Comparison of ENCODE assay signal across 19 cellular contexts in the genomic region with DNA sequence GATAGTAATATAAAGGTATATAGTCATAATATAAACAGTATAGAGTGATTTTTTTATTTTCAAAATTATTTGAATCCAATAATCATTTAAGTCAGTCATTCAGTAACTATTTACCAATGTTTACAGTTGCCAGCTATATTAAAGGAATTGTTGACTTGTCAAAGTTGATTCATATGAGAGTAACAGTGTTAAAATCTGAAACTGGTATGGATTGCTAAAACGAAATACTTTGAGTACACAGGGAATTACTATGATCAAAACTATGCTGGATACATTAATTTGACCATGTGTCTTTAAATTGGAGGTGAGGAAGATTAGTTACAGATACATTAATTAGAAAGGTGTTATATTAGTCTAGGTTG.
A peak's percentile ranks its signal among the peaks of the same experiment; 100 is the strongest.
DNase-seq lines count a peak whose midpoint lies in the region; ATAC-seq, FAIRE-seq and TF ChIP-seq lines count a peak whose summit lies in the region.
"Had no signal": no experiment of that assay in that cellular context is flagged by ENCODE, and none has a peak within 500 bp of the region (broad histone marks: within the 10 kb centered on the region; RNA-seq: fewer than 3 reads in every experiment).

No MANE protein-coding gene starts in this region.

- BruUV-seq in IMR-90 (replicated peaks; lab: Mats Ljungman, UMichigan) = no TSS peak
- BruUV-seq in K562 (replicated peaks; lab: Mats Ljungman, UMichigan) = no TSS peak

- H2BK5ac ChIP-seq in IMR-90 (ENCODE audit: low read depth, low read length, poor library complexity, severe bottlenecking) = peak overlapping the region; percentile 94

- peaks cover 9 to 27% of the 10 kb centered on the region in 2 experiments; a peak in 2 of 4 replicates for H3K4me1 ChIP-seq in SK-N-SH (ENCODE audit: control insufficient read depth in 1 of 2, insufficient read depth in 2 of 2, low read depth in 1 of 2, low read length in 1 of 2)
- peaks cover 1% of the 10 kb centered on the region; the same call in 1 of the 2 replicates for H3K4me1 ChIP-seq in IMR-90 (ENCODE audit: control insufficient read depth, insufficient read depth, low read length)
- H3K4me1 ChIP-seq in K562 (replicated peaks in 1 of 2; ENCODE audit: control insufficient read depth in 2 of 2, insufficient read depth in 2 of 2, low read length in 2 of 2) = peaks cover 0 to 4% of the 10 kb centered on the region in 2 experiments; a peak in 3 of 5 replicates
- peaks cover 10% of the 10 kb centered on the region for H3K4me1 ChIP-seq in parathyroid adenoma
- H3K4me1 ChIP-seq: BLaER1 had no signal

- H3K4me2 ChIP-seq in SK-N-SH (peak overlapping the region; percentile 22; the same call in 1 of the 2 replicates), IMR-90 (ENCODE audit: low read depth, low read length) (peak overlapping the region; percentile 12), K562 (ENCODE audit: insufficient read depth, low read length) (no peak overlapping the region), parathyroid adenoma (ENCODE audit: low read length) (peak overlapping the region; percentile 67)
- H3K4me2 ChIP-seq: BLaER1 had no signal

- H3K79me2 ChIP-seq in SK-N-SH (ENCODE audit: insufficient read depth) (no peaks in the 10 kb centered on the region), K562 (ENCODE audit: control insufficient read depth, insufficient read depth, low read length) (no peaks in the 10 kb centered on the region), parathyroid adenoma (no peaks in the 10 kb centered on the region)

- POLR2A ChIA-PET in SK-N-SH (lab: Yijun Ruan, JAX) (no interaction called here), IMR-90 (lab: Charles Lee; ENCODE audit: unreplicated experiment) (no interaction called here), K562 (lab: Yijun Ruan, JAX) (interaction anchor here (4.2 kb wide), 1 partner anchor 14 kb away, joined by 24 read pairs; no protein-coding TSS in a partner anchor)

- no peak overlapping the region for H4K91ac ChIP-seq in IMR-90 (ENCODE audit: insufficient read depth, low read depth, low read length)

- no peaks in the 10 kb centered on the region for H3K27me3 ChIP-seq in SK-N-SH (ENCODE audit: insufficient read depth)
- H3K27me3 ChIP-seq in IMR-90 (ENCODE audit: control insufficient read depth, insufficient read depth, low read length) = no peaks in the 10 kb centered on the region
- no peaks in the 10 kb centered on the region for H3K27me3 ChIP-seq in K562 (ENCODE audit: control insufficient read depth in 2 of 2, insufficient read depth in 2 of 2, low read length in 2 of 2)
- H3K27me3 ChIP-seq in parathyroid adenoma (ENCODE audit: control insufficient read depth, insufficient read depth, low read length) = no peaks in the 10 kb centered on the region
- H3K27me3 ChIP-seq: BLaER1 had no signal

- in situ Hi-C loops in IMR-90 (cut with MboI; ENCODE audit: low sequenced_read_pairs) (no loop called here), K562 (cut with MboI) (no loop called here)

- TF ChIP-seq EP300 in SK-N-SH (IDR thresholded peaks at IDR 0.05; ENCODE audit: borderline replicate concordance in 1 of 2, low read depth in 1 of 2, low read length in 1 of 2) (no peak), K562 (IDR thresholded peaks at IDR 0.05; ENCODE audit: low read length) (no peak)

- H4K8ac ChIP-seq in IMR-90 (ENCODE audit: low read depth in 2 of 2, low read length in 2 of 2) = no peak overlapping the region; a peak in 1 of 4 replicates

- no peak for ATAC-seq in SK-N-SH treated with all-trans-retinoic acid at 6 μM for 48 hours
- no peak for ATAC-seq in IMR-90 (ENCODE audit: low read depth)
- ATAC-seq in K562 = no peak
- ATAC-seq in left lobe of liver = no peak

- H3K9me1 ChIP-seq in IMR-90 (ENCODE audit: insufficient read depth, low read length) (peaks cover 4% of the 10 kb centered on the region; the same call in 1 of the 2 replicates), K562 (ENCODE audit: control insufficient read depth, insufficient read depth, low read length) (no peaks in the 10 kb centered on the region)

- H3K9me3 ChIP-seq in SK-N-SH = no peaks in the 10 kb centered on the region
- no peaks in the 10 kb centered on the region for H3K9me3 ChIP-seq in IMR-90 (ENCODE audit: control insufficient read depth, insufficient read depth, low read length)
- no peaks in the 10 kb centered on the region for H3K9me3 ChIP-seq in K562 (replicated peaks; ENCODE audit: control insufficient read depth, insufficient read depth, low read depth, low read length)
- H3K9me3 ChIP-seq in parathyroid adenoma (ENCODE audit: control insufficient read depth, low read length) = no peaks in the 10 kb centered on the region
- H3K9me3 ChIP-seq: BLaER1 had no signal

- peak overlapping the region; percentile 6; the same call in 1 of the 2 replicates for H3K4ac ChIP-seq in IMR-90 (ENCODE audit: low read depth, low read length)

- H3K27ac ChIP-seq in SK-N-SH (ENCODE audit: low read depth in 2 of 2, low read length in 1 of 2) (peak overlapping the region; percentile 63 to 66; a peak in 3 of 4 replicates), IMR-90 (ENCODE audit: insufficient read depth, low read length) (peak overlapping the region; percentile 59; the same call in 1 of the 2 replicates), K562 (ENCODE audit: extremely low read depth, low read depth, low read length) (no peak overlapping the region), parathyroid adenoma (no peak overlapping the region)
- H3K27ac ChIP-seq: BLaER1 had no signal

- intact Hi-C loops in IMR-90 (cut with micrococcal nuclease) (loop anchor here (5.0 kb wide), 2 partner anchors 109 to 141 kb away; no protein-coding TSS in a partner anchor), K562 (cut with micrococcal nuclease) (no loop called here)

- WGBS in SK-N-SH (ENCODE audit: low lambda C conversion rate) = 52% methylated on average over 1 of the region's 1 CpG
- WGBS in IMR-90 (ENCODE audit: extremely low coverage in 2 of 2, insufficient read length in 1 of 2), 2 experiments = no CpG with 5 or more reads among the region's 1 CpG
- WGBS in K562 (ENCODE audit: insufficient coverage, low coverage, missing lambda C conversion rate) = 48% methylated on average over 1 of the region's 1 CpG

- DNase-seq in SK-N-SH = no peak
- no peak for DNase-seq in IMR-90
- no peak for DNase-seq in K562 (ENCODE audit: extremely low read depth in 1 of 4, low spot score in 3 of 4)
- DNase-seq in NCI-H1105 (lab: John Stamatoyannopoulos, UW) = no peak
- DNase-seq in activated CD4-positive, CD25-positive, alpha-beta regulatory T cell (lab: John Stamatoyannopoulos, UW) = no peak
- DNase-seq in left lobe of liver (ENCODE audit: low spot score) = no peak
- DNase-seq: 8988T; Calu3; CD4-positive, alpha-beta memory T cell; GF-D8; Karpas-422; MM.1S; NCI-H1694; NCI-H2081 treated with DMSO at 0.1 percent for 48 hours; Right ventricle myocardium superior had no signal

- H3K79me1 ChIP-seq in IMR-90 (ENCODE audit: low read depth in 1 of 2, low read length in 2 of 2) = peaks cover 0 to 8% of the 10 kb centered on the region in 2 experiments; a peak in 2 of 4 replicates

- FAIRE-seq in K562 (lab: Jason Lieb, UNC) = no peak
- FAIRE-seq: RCC 7860 had no signal

- H2AFZ ChIP-seq in SK-N-SH (ENCODE audit: low read depth) = no peak overlapping the region
- H2AFZ ChIP-seq in IMR-90 (replicated peaks; ENCODE audit: low read length, poor library complexity) = no peak overlapping the region
- no peak overlapping the region for H2AFZ ChIP-seq in K562 (ENCODE audit: low read depth, low read length)
- no peak overlapping the region for H2AFZ ChIP-seq in parathyroid adenoma

- H4K5ac ChIP-seq in IMR-90 (ENCODE audit: low read depth, low read length) = no peak overlapping the region

- H2BK20ac ChIP-seq in IMR-90 (ENCODE audit: low read depth, low read length) = no peak overlapping the region

- TF ChIP-seq POLR2A in IMR-90 (IDR thresholded peaks at IDR 0.05; ENCODE audit: low read depth, low read length) = no peak
- no peak for TF ChIP-seq POLR2A in K562 (conservative IDR thresholded peaks at IDR 0.05)

- H3F3A ChIP-seq in SK-N-SH (replicated peaks; ENCODE audit: insufficient read depth) = peaks cover 44% of the 10 kb centered on the region

- no peak overlapping the region for H3K23ac ChIP-seq in IMR-90 (ENCODE audit: low read depth, low read length)

- no peak overlapping the region for H3K14ac ChIP-seq in IMR-90 (replicated peaks; ENCODE audit: low read depth, low read length)

- H3K9ac ChIP-seq in SK-N-SH (no peak overlapping the region), IMR-90 (ENCODE audit: low read depth, low read length) (no peak overlapping the region), K562 (ENCODE audit: insufficient read depth in 1 of 2, low read depth in 2 of 2, low read length in 2 of 2) (no peak overlapping the region), parathyroid adenoma (no peak overlapping the region)
- H3K9ac ChIP-seq: BLaER1 had no signal

- H3K18ac ChIP-seq in IMR-90 (ENCODE audit: low read depth, low read length) = no peak overlapping the region

- dilution Hi-C loops in IMR-90 (cut with HindIII; ENCODE audit: low sequenced_read_pairs, unreplicated experiment) = no loop called here

- H4K20me1 ChIP-seq in SK-N-SH (ENCODE audit: insufficient read depth) (no peaks in the 10 kb centered on the region), IMR-90 (ENCODE audit: insufficient read depth, low read length) (peaks cover 4% of the 10 kb centered on the region; the same call in 1 of the 2 replicates), K562 (replicated peaks; ENCODE audit: control insufficient read depth, insufficient read depth, low read length) (no peaks in the 10 kb centered on the region)
- H4K20me1 ChIP-seq: BLaER1 had no signal

- no peak for TF ChIP-seq CTCF in SK-N-SH (IDR thresholded peaks at IDR 0.05)
- no peak for TF ChIP-seq CTCF in IMR-90 (conservative IDR thresholded peaks at IDR 0.05; ENCODE audit: low read depth, low read length)
- no peak for TF ChIP-seq CTCF in K562 (IDR thresholded peaks at IDR 0.05 in 2 of 3, conservative IDR thresholded peaks at IDR 0.05 in 1 of 3; ENCODE audit: insufficient read depth in 2 of 3, low read depth in 1 of 3, low read length in 3 of 3)
- TF ChIP-seq CTCF in parathyroid adenoma (IDR thresholded peaks at IDR 0.05) = no peak

- no peak overlapping the region for H2AK5ac ChIP-seq in IMR-90 (ENCODE audit: low read depth, low read length)

- H2AK9ac ChIP-seq in IMR-90 (replicated peaks; ENCODE audit: low read depth, low read length, poor library complexity) = no peak overlapping the region

- no peak overlapping the region for H2BK120ac ChIP-seq in IMR-90 (ENCODE audit: low read depth, low read length)

- H3K9me2 ChIP-seq in SK-N-SH = no peaks in the 10 kb centered on the region

- H3K4me3 ChIP-seq in SK-N-SH (ENCODE audit: low read depth in 2 of 2, low read length in 1 of 2) = no peak overlapping the region
- no peak overlapping the region for H3K4me3 ChIP-seq in IMR-90 (ENCODE audit: insufficient read depth, low read depth, low read length)
- no peak overlapping the region for H3K4me3 ChIP-seq in K562
- peak overlapping the region; percentile 46 for H3K4me3 ChIP-seq in parathyroid adenoma (ENCODE audit: low read depth, low read length)
- H3K4me3 ChIP-seq: BLaER1 had no signal

- TF ChIP-seq RAD21 in SK-N-SH (IDR thresholded peaks at IDR 0.05; ENCODE audit: low read length) (no peak), IMR-90 (IDR thresholded peaks at IDR 0.05; ENCODE audit: low read length) (no peak), K562 (CRISPR knock-in tag; conservative IDR thresholded peaks at IDR 0.05 in 1 of 2, IDR thresholded peaks at IDR 0.05 in 1 of 2) (no peak)

- H2BK15ac ChIP-seq in IMR-90 (ENCODE audit: low read depth, low read length) = no peak overlapping the region

- CTCF ChIA-PET in SK-N-SH (lab: Yijun Ruan, JAX) (interaction anchor here (1.3 kb wide), 1 partner anchor 14 kb away, joined by 3 read pairs; no protein-coding TSS in a partner anchor), IMR-90 (lab: Yijun Ruan, JAX) (no interaction called here), K562 (lab: Yijun Ruan, JAX; ENCODE audit: low intra/inter-chr PET ratio) (no interaction called here)

- H3K36me3 ChIP-seq in SK-N-SH (replicated peaks in 1 of 2; ENCODE audit: control insufficient read depth in 1 of 2, insufficient read depth in 2 of 2, low read length in 1 of 2) = peaks cover 0 to 2% of the 10 kb centered on the region in 2 experiments
- no peaks in the 10 kb centered on the region for H3K36me3 ChIP-seq in IMR-90 (ENCODE audit: control insufficient read depth, insufficient read depth, low read length)
- no peaks in the 10 kb centered on the region for H3K36me3 ChIP-seq in K562 (ENCODE audit: control insufficient read depth, insufficient read depth, low read length)
- no peaks in the 10 kb centered on the region for H3K36me3 ChIP-seq in parathyroid adenoma (ENCODE audit: control insufficient read depth, insufficient read depth, low read length)
- H3K36me3 ChIP-seq: BLaER1 had no signal

- no peak overlapping the region for H3K56ac ChIP-seq in IMR-90 (ENCODE audit: extremely low read depth, insufficient read depth, low read length)

Comparison
In these comparisons a context has a peak if more than half of its experiments do, and no peak if none do; other contexts are left out.
1. H3K27ac ChIP-seq: peak in SK-N-SH (2 of 2) and IMR-90 (single experiment); none in K562 (single experiment) and parathyroid adenoma (single experiment).